ENCODE assay signal across 9 cellular contexts in genomic region chr2:38505779-38506178, GRCh38.
DNase-seq lines count a peak whose midpoint lies in the region; ATAC-seq and TF ChIP-seq lines count a peak whose summit lies in the region.
"Had no signal": no experiment of that assay in that cellular context is flagged by ENCODE, and none has a peak within 500 bp of the region (broad histone marks: within the 10 kb centered on the region; RNA-seq: fewer than 3 reads in every experiment).

No MANE protein-coding gene starts in this region.

- ATAC-seq in omental fat pad (ENCODE audit: low FRiP score): peak; percentile 96
- ATAC-seq in HG02852 (IDR thresholded peaks at IDR 0.05; ENCODE audit: unreplicated experiment): no peak
- ATAC-seq in GM21367 (IDR thresholded peaks at IDR 0.05; ENCODE audit: unreplicated experiment): no peak

- no peak for TF ChIP-seq CTCF in omental fat pad (IDR thresholded peaks at IDR 0.05)

- DNase-seq in AG08395 (ENCODE audit: low spot score): peak; percentile 91
- DNase-seq in RKO (ENCODE audit: low spot score): peak; percentile 55
- peak; percentile 65 for DNase-seq in fibroblast of the conjunctiva (ENCODE audit: low read depth)
- peak; percentile 41 for DNase-seq in omental fat pad (ENCODE audit: low spot score)
- DNase-seq in NCI-H82 (lab: John Stamatoyannopoulos, UW): no peak
- DNase-seq in SW480 (ENCODE audit: low spot score): no peak
- DNase-seq: NCI-H524 had no signal

Comparison
In these comparisons a context has a peak if more than half of its experiments do, and no peak if none do; other contexts are left out.
1. DNase-seq: peak in AG08395 (single experiment), RKO (single experiment), fibroblast of the conjunctiva (single experiment) and omental fat pad (single experiment); none in NCI-H82 (single experiment) and SW480 (single experiment).